In the genomic region with DNA sequence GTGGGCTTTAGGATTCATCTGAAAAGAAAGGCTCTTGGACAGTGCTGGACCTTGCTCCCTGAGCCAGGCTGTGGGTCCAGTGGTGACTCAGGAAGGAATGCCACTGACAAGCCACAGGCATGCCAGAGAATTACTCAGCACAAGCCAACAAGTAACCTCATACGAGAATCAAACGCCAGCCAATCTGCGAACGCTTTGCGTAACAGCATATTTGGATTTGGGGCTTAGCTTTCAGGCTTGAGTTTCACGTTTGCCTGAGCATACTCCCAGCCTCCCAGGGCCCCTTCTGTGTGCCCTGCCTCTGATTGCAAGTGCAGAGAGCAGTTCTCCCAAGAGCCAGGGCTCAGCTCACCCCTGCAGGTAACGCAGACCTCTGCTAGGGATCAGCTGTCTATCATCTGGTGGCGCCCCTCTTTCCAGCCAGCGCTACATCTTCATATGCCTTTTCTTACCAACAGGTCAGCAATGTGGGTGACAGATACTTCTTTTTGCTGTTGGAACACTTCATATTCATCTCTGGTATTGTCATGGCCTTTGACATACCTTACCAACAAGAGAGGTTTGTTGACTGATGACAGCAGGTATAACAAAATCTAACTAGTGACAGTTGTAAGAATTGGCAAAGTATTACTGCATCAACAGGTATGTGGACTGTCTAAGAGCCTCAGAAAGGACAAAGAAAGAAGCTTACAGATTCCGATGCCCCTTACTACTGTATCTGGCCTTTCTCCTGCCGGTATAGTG, we compare ENCODE assay signal across 9 cellular contexts. TPM values are rescaled to one million over a fixed set of nuclear protein-coding genes. Genes with fewer than 3 reads are reported as not detected.
DNase-seq lines count a peak whose midpoint lies in the region; ATAC-seq and TF ChIP-seq lines count a peak whose summit lies in the region.
"Had no signal": no experiment of that assay in that cellular context is flagged by ENCODE, and none has a peak within 500 bp of the region (broad histone marks: within the 10 kb centered on the region; RNA-seq: fewer than 3 reads in every experiment).

No MANE protein-coding gene starts in this region.

- POLR2A ChIA-PET in Caco-2 (lab: Charles Lee), result interaction anchor here (0.9 to 4.0 kb wide), 2 partner anchors 29 to 141 kb away, joined by 3 to 43 read pairs; a partner anchor contains a TSS
- POLR2A ChIA-PET in SK-N-SH (lab: Yijun Ruan, JAX), result no interaction called here

- no peak for ATAC-seq in stimulated activated memory B cell treated with anti-CD40 and anti-IgM and Interleukin-4, amounts not matched to agents 10 μg/mL and 1 μg/mL and 100 μg/mL, for 72 hours
- no peak for ATAC-seq in GM18505 (IDR thresholded peaks at IDR 0.05; ENCODE audit: unreplicated experiment)

- BruUV-seq in Caco-2 (replicated peaks; lab: Mats Ljungman, UMichigan), result no TSS peak

- peaks cover 30% of the 10 kb centered on the region for H3F3A ChIP-seq in SK-N-SH (replicated peaks; ENCODE audit: insufficient read depth)

- H3K9me3 ChIP-seq in Caco-2 (no peaks in the 10 kb centered on the region), SK-N-SH (no peaks in the 10 kb centered on the region)

- peaks cover 39% of the 10 kb centered on the region for H3K4me1 Mint-ChIP-seq in Caco-2 (ENCODE audit: low read depth, unreplicated experiment)
- H3K4me1 Mint-ChIP-seq in stimulated activated memory B cell treated with anti-CD40 and anti-IgM and Interleukin-4, amounts not matched to agents 10 μg/mL and 1 μg/mL and 100 μg/mL, for 72 hours, result peaks cover 13% of the 10 kb centered on the region

- H3K4me3 Mint-ChIP-seq in Caco-2 (ENCODE audit: unreplicated experiment), result peak overlapping the region; percentile 52
- no peak overlapping the region for H3K4me3 Mint-ChIP-seq in stimulated activated memory B cell treated with anti-CD40 and anti-IgM and Interleukin-4, amounts not matched to agents 10 μg/mL and 1 μg/mL and 100 μg/mL, for 72 hours

- no peaks in the 10 kb centered on the region for H3K9me2 ChIP-seq in SK-N-SH

- peak overlapping the region; percentile 58 to 94; a peak in 3 of 4 replicates for H3K27ac ChIP-seq in SK-N-SH (ENCODE audit: low read depth in 2 of 2, low read length in 1 of 2)
- H3K27ac ChIP-seq: parathyroid adenoma had no signal

- peak overlapping the region; percentile 54; the same call in 1 of the 2 replicates for H3K9ac ChIP-seq in SK-N-SH
- H3K9ac ChIP-seq: parathyroid adenoma had no signal

- H2AFZ ChIP-seq in SK-N-SH (ENCODE audit: low read depth), result peak overlapping the region; percentile 74
- H2AFZ ChIP-seq: parathyroid adenoma had no signal

- TF ChIP-seq POLR2A in GM18505 (IDR thresholded peaks at IDR 0.05; ENCODE audit: borderline replicate concordance, extremely low read depth, insufficient read depth, insufficient read length), result no peak

- peak overlapping the region; percentile 76 for H3K4me2 ChIP-seq in SK-N-SH

- H3K4me1 ChIP-seq in Caco-2 (peaks cover 56% of the 10 kb centered on the region), SK-N-SH (ENCODE audit: control insufficient read depth in 1 of 2, insufficient read depth in 2 of 2, low read depth in 1 of 2, low read length in 1 of 2) (peaks cover 0 to 25% of the 10 kb centered on the region in 2 experiments)

- no peaks in the 10 kb centered on the region for H3K9me3 Mint-ChIP-seq in Caco-2 (ENCODE audit: unreplicated experiment)
- no peaks in the 10 kb centered on the region for H3K9me3 Mint-ChIP-seq in stimulated activated memory B cell treated with anti-CD40 and anti-IgM and Interleukin-4, amounts not matched to agents 10 μg/mL and 1 μg/mL and 100 μg/mL, for 72 hours

- H4K20me1 ChIP-seq in SK-N-SH (ENCODE audit: insufficient read depth), result no peaks in the 10 kb centered on the region

- no peaks in the 10 kb centered on the region for H3K36me3 Mint-ChIP-seq in Caco-2 (ENCODE audit: insufficient read depth, unreplicated experiment)
- H3K36me3 Mint-ChIP-seq in stimulated activated memory B cell treated with anti-CD40 and anti-IgM and Interleukin-4, amounts not matched to agents 10 μg/mL and 1 μg/mL and 100 μg/mL, for 72 hours, result no peaks in the 10 kb centered on the region

- DNase-seq in Caco-2 (peak; percentile 89 to 93), SK-N-SH (no peak), fibroblast of pulmonary artery (ENCODE audit: low read depth) (peak; percentile 99), occipital lobe (lab: John Stamatoyannopoulos, UW) (peak; percentile 28), NCI-H2081 (lab: John Stamatoyannopoulos, UW) (no peak), NCI-H1105 (lab: John Stamatoyannopoulos, UW) (no peak)

- H3K4me3 ChIP-seq in Caco-2 (ENCODE audit: low read depth, low read length), result no peak overlapping the region
- H3K4me3 ChIP-seq in SK-N-SH (ENCODE audit: low read depth in 2 of 2, low read length in 1 of 2), result 0 out of 4 replicates have a peak overlapping the region, but pooled peaks of 1 of the 2 experiments have one; percentile 4
- H3K4me3 ChIP-seq in fibroblast of pulmonary artery (replicated peaks; ENCODE audit: low read depth, low read length), result no peak overlapping the region

- CTCF ChIA-PET in Caco-2 (lab: Charles Lee) (interaction anchor here (1.2 to 1.5 kb wide), 2 partner anchors 9 to 29 kb away, joined by 4 to 5 read pairs; no protein-coding TSS in a partner anchor), SK-N-SH (lab: Yijun Ruan, JAX) (interaction anchor here (1.5 kb wide), 1 partner anchor 9 kb away, joined by 4 read pairs; no protein-coding TSS in a partner anchor)

- no peaks in the 10 kb centered on the region for H3K36me3 ChIP-seq in Caco-2 (ENCODE audit: control insufficient read depth, insufficient read depth, low read length)
- no peaks in the 10 kb centered on the region for H3K36me3 ChIP-seq in SK-N-SH (replicated peaks in 1 of 2; ENCODE audit: control insufficient read depth in 1 of 2, insufficient read depth in 2 of 2, low read length in 1 of 2)

- TF ChIP-seq CTCF in Caco-2 (IDR thresholded peaks at IDR 0.05; ENCODE audit: insufficient read depth in 1 of 2, low read depth in 1 of 2, low read length in 1 of 2, severe bottlenecking in 1 of 2, unreplicated experiment in 1 of 2) (no peak), SK-N-SH (IDR thresholded peaks at IDR 0.05) (no peak), fibroblast of pulmonary artery (IDR thresholded peaks at IDR 0.05; ENCODE audit: low read length, missing control alignments) (no peak)

- H3K27me3 ChIP-seq in Caco-2 (replicated peaks; ENCODE audit: control insufficient read depth, insufficient read depth, low read length) (no peaks in the 10 kb centered on the region), SK-N-SH (ENCODE audit: insufficient read depth) (no peaks in the 10 kb centered on the region)

- H3K79me2 ChIP-seq in SK-N-SH (ENCODE audit: insufficient read depth), result no peaks in the 10 kb centered on the region
- H3K79me2 ChIP-seq: parathyroid adenoma had no signal

- 55% methylated on average over 5 of the region's 11 CpGs for WGBS in SK-N-SH (ENCODE audit: low lambda C conversion rate)

- TF ChIP-seq EP300 in SK-N-SH (IDR thresholded peaks at IDR 0.05; ENCODE audit: borderline replicate concordance in 1 of 2, low read depth in 1 of 2, low read length in 1 of 2), result peak in 1 of 2 experiments; percentile 83; a peak in 2 of 4 replicates

- H3K27me3 Mint-ChIP-seq in Caco-2 (ENCODE audit: insufficient read depth, unreplicated experiment), result no peaks in the 10 kb centered on the region
- H3K27me3 Mint-ChIP-seq in stimulated activated memory B cell treated with anti-CD40 and anti-IgM and Interleukin-4, amounts not matched to agents 10 μg/mL and 1 μg/mL and 100 μg/mL, for 72 hours, result peaks cover 24% of the 10 kb centered on the region

- intact Hi-C loops in Caco-2 (cut with micrococcal nuclease; ENCODE audit: unreplicated experiment), result loop anchor here (1.0 to 10.0 kb wide), 4 partner anchors 30 to 627 kb away; a partner anchor contains a TSS

- TF ChIP-seq RAD21 in SK-N-SH (IDR thresholded peaks at IDR 0.05; ENCODE audit: low read length), result no peak

- peak overlapping the region; percentile 86 for H3K27ac Mint-ChIP-seq in Caco-2 (ENCODE audit: unreplicated experiment)
- no peak overlapping the region for H3K27ac Mint-ChIP-seq in stimulated activated memory B cell treated with anti-CD40 and anti-IgM and Interleukin-4, amounts not matched to agents 10 μg/mL and 1 μg/mL and 100 μg/mL, for 72 hours

TF ChIP-seq in SK-N-SH, 30 proteins besides CTCF, POLR2A, EP300 and RAD21 (continues in another document):
- peak; percentile 88 for TF ChIP-seq NFIC (IDR thresholded peaks at IDR 0.05; ENCODE audit: borderline replicate concordance)
- peak; percentile 73; the same call in 1 of the 2 replicates for TF ChIP-seq POLR2AphosphoS5 (IDR thresholded peaks at IDR 0.05; ENCODE audit: low read depth, low read length)
- TF ChIP-seq FOSL2 (IDR thresholded peaks at IDR 0.05; ENCODE audit: borderline replicate concordance, low read depth), result peak; percentile 98
- peak; percentile 86 for TF ChIP-seq TCF12 (IDR thresholded peaks at IDR 0.05)
- TF ChIP-seq TEAD4 (IDR thresholded peaks at IDR 0.05; ENCODE audit: borderline replicate concordance, insufficient read depth), result peak; percentile 92
- TF ChIP-seq, protein P1, sequence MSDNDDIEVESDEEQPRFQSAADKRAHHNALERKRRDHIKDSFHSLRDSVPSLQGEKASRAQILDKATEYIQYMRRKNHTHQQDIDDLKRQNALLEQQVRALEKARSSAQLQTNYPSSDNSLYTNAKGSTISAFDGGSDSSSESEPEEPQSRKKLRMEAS (IDR thresholded peaks at IDR 0.05; ENCODE audit: low read depth), result 0 out of 2 replicates have a peak, but pooled peaks have one; percentile 6
- no peak for TF ChIP-seq NRF1 (IDR thresholded peaks at IDR 0.05; ENCODE audit: low read depth, low read length)
- TF ChIP-seq, protein P2, sequence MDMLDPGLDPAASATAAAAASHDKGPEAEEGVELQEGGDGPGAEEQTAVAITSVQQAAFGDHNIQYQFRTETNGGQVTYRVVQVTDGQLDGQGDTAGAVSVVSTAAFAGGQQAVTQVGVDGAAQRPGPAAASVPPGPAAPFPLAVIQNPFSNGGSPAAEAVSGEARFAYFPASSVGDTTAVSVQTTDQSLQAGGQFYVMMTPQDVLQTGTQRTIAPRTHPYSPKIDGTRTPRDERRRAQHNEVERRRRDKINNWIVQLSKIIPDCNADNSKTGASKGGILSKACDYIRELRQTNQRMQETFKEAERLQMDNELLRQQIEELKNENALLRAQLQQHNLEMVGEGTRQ (IDR thresholded peaks at IDR 0.05; ENCODE audit: borderline replicate concordance, low read depth, low read length), result no peak

RNA-seq across cellular contexts. Expression of a gene that starts 30.1 kb away (rescaled TPM):
- total RNA-seq in Caco-2 (2022) (10.0 and 10.7 TPM in 2 replicates), occipital lobe (57.4 TPM)
- polyA plus RNA-seq in SK-N-SH (2012; rRNA removed), result 7.4 and 9.8 TPM in 2 replicates
- polyA plus RNA-seq in SK-N-SH (2012; cell fraction: cytosol; rRNA removed), result 5.8 and 6.4 TPM in 2 replicates
- polyA plus RNA-seq in SK-N-SH (2012; cell fraction: nucleus; rRNA removed), result 13.4 and 24.6 TPM in 2 replicates

Comparison
In these comparisons a context has a peak if more than half of its experiments do, and no peak if none do; other contexts are left out.
1. DNase-seq: peak in Caco-2 (2 of 2), fibroblast of pulmonary artery (single experiment) and occipital lobe (single experiment); none in SK-N-SH (single experiment), NCI-H2081 (0 of 2) and NCI-H1105 (single experiment).